In the genomic region with DNA sequence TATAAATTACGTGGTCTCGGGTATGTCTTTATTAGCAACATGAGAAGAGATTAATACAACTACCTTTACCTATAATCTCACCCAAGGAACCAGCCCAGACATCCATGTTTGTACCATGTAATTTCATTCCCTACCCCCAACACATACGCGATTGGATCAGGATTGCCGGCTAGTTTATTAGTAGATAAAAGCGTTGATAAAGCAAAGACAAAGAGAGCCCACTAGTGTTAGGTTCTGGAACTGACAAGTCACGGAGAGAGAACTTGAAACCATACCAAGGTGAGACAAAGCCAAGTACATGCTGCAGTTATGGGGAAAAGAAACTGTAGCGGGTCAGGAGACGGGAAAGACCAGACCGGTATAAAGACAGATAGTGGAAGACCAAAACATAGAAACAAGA, we compare ENCODE assay signal across 3 cellular contexts.
TF ChIP-seq lines count a peak whose summit lies in the region.

No MANE protein-coding gene starts in this region.

TF ChIP-seq in SK-N-SH, 30 proteins besides CTCF, POLR2A, EP300 and RAD21:
- TF ChIP-seq SMC3 (IDR thresholded peaks at IDR 0.05; ENCODE audit: low read depth, low read length) = no peak
- TF ChIP-seq ELF1 (IDR thresholded peaks at IDR 0.05) = no peak
- TF ChIP-seq, protein P1, sequence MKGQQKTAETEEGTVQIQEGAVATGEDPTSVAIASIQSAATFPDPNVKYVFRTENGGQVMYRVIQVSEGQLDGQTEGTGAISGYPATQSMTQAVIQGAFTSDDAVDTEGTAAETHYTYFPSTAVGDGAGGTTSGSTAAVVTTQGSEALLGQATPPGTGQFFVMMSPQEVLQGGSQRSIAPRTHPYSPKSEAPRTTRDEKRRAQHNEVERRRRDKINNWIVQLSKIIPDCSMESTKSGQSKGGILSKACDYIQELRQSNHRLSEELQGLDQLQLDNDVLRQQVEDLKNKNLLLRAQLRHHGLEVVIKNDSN (IDR thresholded peaks at IDR 0.05; ENCODE audit: borderline replicate concordance, low read depth) = no peak
- TF ChIP-seq RCOR1 (IDR thresholded peaks at IDR 0.05; ENCODE audit: low read length) = no peak
- TF ChIP-seq, protein P2, sequence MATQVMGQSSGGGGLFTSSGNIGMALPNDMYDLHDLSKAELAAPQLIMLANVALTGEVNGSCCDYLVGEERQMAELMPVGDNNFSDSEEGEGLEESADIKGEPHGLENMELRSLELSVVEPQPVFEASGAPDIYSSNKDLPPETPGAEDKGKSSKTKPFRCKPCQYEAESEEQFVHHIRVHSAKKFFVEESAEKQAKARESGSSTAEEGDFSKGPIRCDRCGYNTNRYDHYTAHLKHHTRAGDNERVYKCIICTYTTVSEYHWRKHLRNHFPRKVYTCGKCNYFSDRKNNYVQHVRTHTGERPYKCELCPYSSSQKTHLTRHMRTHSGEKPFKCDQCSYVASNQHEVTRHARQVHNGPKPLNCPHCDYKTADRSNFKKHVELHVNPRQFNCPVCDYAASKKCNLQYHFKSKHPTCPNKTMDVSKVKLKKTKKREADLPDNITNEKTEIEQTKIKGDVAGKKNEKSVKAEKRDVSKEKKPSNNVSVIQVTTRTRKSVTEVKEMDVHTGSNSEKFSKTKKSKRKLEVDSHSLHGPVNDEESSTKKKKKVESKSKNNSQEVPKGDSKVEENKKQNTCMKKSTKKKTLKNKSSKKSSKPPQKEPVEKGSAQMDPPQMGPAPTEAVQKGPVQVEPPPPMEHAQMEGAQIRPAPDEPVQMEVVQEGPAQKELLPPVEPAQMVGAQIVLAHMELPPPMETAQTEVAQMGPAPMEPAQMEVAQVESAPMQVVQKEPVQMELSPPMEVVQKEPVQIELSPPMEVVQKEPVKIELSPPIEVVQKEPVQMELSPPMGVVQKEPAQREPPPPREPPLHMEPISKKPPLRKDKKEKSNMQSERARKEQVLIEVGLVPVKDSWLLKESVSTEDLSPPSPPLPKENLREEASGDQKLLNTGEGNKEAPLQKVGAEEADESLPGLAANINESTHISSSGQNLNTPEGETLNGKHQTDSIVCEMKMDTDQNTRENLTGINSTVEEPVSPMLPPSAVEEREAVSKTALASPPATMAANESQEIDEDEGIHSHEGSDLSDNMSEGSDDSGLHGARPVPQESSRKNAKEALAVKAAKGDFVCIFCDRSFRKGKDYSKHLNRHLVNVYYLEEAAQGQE (IDR thresholded peaks at IDR 0.05; ENCODE audit: low read depth, low read length) = no peak
- TF ChIP-seq, protein P3, sequence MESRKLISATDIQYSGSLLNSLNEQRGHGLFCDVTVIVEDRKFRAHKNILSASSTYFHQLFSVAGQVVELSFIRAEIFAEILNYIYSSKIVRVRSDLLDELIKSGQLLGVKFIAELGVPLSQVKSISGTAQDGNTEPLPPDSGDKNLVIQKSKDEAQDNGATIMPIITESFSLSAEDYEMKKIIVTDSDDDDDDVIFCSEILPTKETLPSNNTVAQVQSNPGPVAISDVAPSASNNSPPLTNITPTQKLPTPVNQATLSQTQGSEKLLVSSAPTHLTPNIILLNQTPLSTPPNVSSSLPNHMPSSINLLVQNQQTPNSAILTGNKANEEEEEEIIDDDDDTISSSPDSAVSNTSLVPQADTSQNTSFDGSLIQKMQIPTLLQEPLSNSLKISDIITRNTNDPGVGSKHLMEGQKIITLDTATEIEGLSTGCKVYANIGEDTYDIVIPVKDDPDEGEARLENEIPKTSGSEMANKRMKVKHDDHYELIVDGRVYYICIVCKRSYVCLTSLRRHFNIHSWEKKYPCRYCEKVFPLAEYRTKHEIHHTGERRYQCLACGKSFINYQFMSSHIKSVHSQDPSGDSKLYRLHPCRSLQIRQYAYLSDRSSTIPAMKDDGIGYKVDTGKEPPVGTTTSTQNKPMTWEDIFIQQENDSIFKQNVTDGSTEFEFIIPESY (IDR thresholded peaks at IDR 0.05; ENCODE audit: borderline replicate concordance, low read depth) = no peak
- TF ChIP-seq RXRA (IDR thresholded peaks at IDR 0.05; ENCODE audit: borderline replicate concordance, low read depth) = no peak
- TF ChIP-seq MEF2A (IDR thresholded peaks at IDR 0.05; ENCODE audit: borderline replicate concordance, low read depth) = no peak
- no peak for TF ChIP-seq NFIC (IDR thresholded peaks at IDR 0.05; ENCODE audit: borderline replicate concordance)
- no peak for TF ChIP-seq TAF1 (IDR thresholded peaks at IDR 0.05; ENCODE audit: borderline replicate concordance, low read depth, low read length)
- TF ChIP-seq FOXM1 (IDR thresholded peaks at IDR 0.05; ENCODE audit: low read depth) = no peak

TF ChIP-seq in SK-N-SH treated with all-trans-retinoic acid at 6 μM for 48 hours, 23 proteins besides CTCF, POLR2A, EP300 and RAD21:
- TF ChIP-seq ZC3H10 (CRISPR knock-in tag; IDR thresholded peaks at IDR 0.05) = no peak
- no peak for TF ChIP-seq ARNTL (CRISPR knock-in tag; IDR thresholded peaks at IDR 0.05; ENCODE audit: borderline replicate concordance, low read depth)
- no peak for TF ChIP-seq TCF4 (CRISPR knock-in tag; IDR thresholded peaks at IDR 0.05; ENCODE audit: borderline replicate concordance)
- no peak for TF ChIP-seq ZNF8 (CRISPR knock-in tag; IDR thresholded peaks at IDR 0.05)
- no peak for TF ChIP-seq CSDC2 (CRISPR knock-in tag; IDR thresholded peaks at IDR 0.05)
- no peak for TF ChIP-seq ISL1 (CRISPR knock-in tag; IDR thresholded peaks at IDR 0.05)
- TF ChIP-seq, protein P4, sequence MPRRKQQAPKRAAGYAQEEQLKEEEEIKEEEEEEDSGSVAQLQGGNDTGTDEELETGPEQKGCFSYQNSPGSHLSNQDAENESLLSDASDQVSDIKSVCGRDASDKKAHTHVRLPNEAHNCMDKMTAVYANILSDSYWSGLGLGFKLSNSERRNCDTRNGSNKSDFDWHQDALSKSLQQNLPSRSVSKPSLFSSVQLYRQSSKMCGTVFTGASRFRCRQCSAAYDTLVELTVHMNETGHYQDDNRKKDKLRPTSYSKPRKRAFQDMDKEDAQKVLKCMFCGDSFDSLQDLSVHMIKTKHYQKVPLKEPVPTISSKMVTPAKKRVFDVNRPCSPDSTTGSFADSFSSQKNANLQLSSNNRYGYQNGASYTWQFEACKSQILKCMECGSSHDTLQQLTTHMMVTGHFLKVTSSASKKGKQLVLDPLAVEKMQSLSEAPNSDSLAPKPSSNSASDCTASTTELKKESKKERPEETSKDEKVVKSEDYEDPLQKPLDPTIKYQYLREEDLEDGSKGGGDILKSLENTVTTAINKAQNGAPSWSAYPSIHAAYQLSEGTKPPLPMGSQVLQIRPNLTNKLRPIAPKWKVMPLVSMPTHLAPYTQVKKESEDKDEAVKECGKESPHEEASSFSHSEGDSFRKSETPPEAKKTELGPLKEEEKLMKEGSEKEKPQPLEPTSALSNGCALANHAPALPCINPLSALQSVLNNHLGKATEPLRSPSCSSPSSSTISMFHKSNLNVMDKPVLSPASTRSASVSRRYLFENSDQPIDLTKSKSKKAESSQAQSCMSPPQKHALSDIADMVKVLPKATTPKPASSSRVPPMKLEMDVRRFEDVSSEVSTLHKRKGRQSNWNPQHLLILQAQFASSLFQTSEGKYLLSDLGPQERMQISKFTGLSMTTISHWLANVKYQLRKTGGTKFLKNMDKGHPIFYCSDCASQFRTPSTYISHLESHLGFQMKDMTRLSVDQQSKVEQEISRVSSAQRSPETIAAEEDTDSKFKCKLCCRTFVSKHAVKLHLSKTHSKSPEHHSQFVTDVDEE (CRISPR knock-in tag; IDR thresholded peaks at IDR 0.05) = no peak
- TF ChIP-seq ZNF70 (CRISPR knock-in tag; IDR thresholded peaks at IDR 0.05) = no peak

TF ChIP-seq in H1, 55 proteins besides CTCF, POLR2A, EP300 and RAD21:
- TF ChIP-seq CHD2 (IDR thresholded peaks at IDR 0.05; ENCODE audit: low read length) (0 out of 2 replicates have a peak, but pooled peaks have one; percentile 13), FOSL1 (IDR thresholded peaks at IDR 0.05; ENCODE audit: insufficient read depth, low read depth, low read length) (no peak), POLR2AphosphoS5 (IDR thresholded peaks at IDR 0.05; ENCODE audit: low read depth, low read length) (no peak)
- TF ChIP-seq, protein P5, sequence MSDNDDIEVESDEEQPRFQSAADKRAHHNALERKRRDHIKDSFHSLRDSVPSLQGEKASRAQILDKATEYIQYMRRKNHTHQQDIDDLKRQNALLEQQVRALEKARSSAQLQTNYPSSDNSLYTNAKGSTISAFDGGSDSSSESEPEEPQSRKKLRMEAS (IDR thresholded peaks at IDR 0.05) = 0 out of 2 replicates have a peak, but pooled peaks have one; percentile 9
